ENCODE assay signal across 8 cellular contexts in genomic region chr1:165629848-165630628, GRCh38. TPM values are rescaled to one million over a fixed set of nuclear protein-coding genes. Genes with fewer than 3 reads are reported as not detected.
DNase-seq lines count a peak whose midpoint lies in the region; ATAC-seq and TF ChIP-seq lines count a peak whose summit lies in the region.

No MANE protein-coding gene starts in this region.

- ATAC-seq in activated naive CD8-positive, alpha-beta T cell treated with anti-CD3 and anti-CD28 coated beads, Interleukin-2, amount 50 U/mL, for 24 hours: no peak
- peak; percentile 8 for ATAC-seq in body of pancreas
- ATAC-seq in HG03469 (IDR thresholded peaks at IDR 0.05; ENCODE audit: unreplicated experiment): no peak
- ATAC-seq in GM21526 (IDR thresholded peaks at IDR 0.05; ENCODE audit: low FRiP score, unreplicated experiment): no peak

- peak overlapping the region; percentile 79 for H3K4me3 ChIP-seq in LNCaP clone FGC (ENCODE audit: low read depth, low read length)
- H3K4me3 ChIP-seq in body of pancreas: peak overlapping the region; percentile 21 to 26
- peak overlapping the region; percentile 88 for H3K4me3 ChIP-seq in mesodermal cell (ENCODE audit: extremely low read depth, insufficient read depth, low read length, poor library complexity, severe bottlenecking)

- H3K9me3 ChIP-seq in body of pancreas: no peaks in the 10 kb centered on the region
- H3K9me3 ChIP-seq in mesodermal cell (ENCODE audit: control insufficient read depth, low read length): no peaks in the 10 kb centered on the region

- H3K4me1 ChIP-seq in body of pancreas (peaks cover 32% of the 10 kb centered on the region), mesodermal cell (ENCODE audit: control insufficient read depth, insufficient read depth, low read length, poor library complexity, severe bottlenecking) (peaks cover 22% of the 10 kb centered on the region)

- H3K27me3 ChIP-seq in body of pancreas: no peaks in the 10 kb centered on the region

- no peaks in the 10 kb centered on the region for H3K27me3 Mint-ChIP-seq in activated naive CD8-positive, alpha-beta T cell
- H3K27me3 Mint-ChIP-seq in activated naive CD8-positive, alpha-beta T cell treated with anti-CD3 and anti-CD28 coated beads, Interleukin-2, amount 50 U/mL, for 24 hours: no peaks in the 10 kb centered on the region

- TF ChIP-seq CTCF in LNCaP clone FGC (IDR thresholded peaks at IDR 0.05; ENCODE audit: control insufficient read depth, extremely low read depth, insufficient read depth) (no peak), body of pancreas (IDR thresholded peaks at IDR 0.05) (no peak)

- peaks cover 18% of the 10 kb centered on the region for H3K4me1 Mint-ChIP-seq in activated naive CD8-positive, alpha-beta T cell (ENCODE audit: low read depth)
- peaks cover 16% of the 10 kb centered on the region for H3K4me1 Mint-ChIP-seq in activated naive CD8-positive, alpha-beta T cell treated with anti-CD3 and anti-CD28 coated beads, Interleukin-2, amount 50 U/mL, for 24 hours

- H3K36me3 ChIP-seq in body of pancreas (replicated peaks in 1 of 2; ENCODE audit: insufficient read depth in 1 of 2, low read depth in 2 of 2) (no peaks in the 10 kb centered on the region), mesodermal cell (ENCODE audit: control insufficient read depth, insufficient read depth, low read length) (peaks cover 3% of the 10 kb centered on the region)

- intact Hi-C loops in body of pancreas (cut with DNase I): no loop called here

- H3K4me3 Mint-ChIP-seq in activated naive CD8-positive, alpha-beta T cell: no peak overlapping the region
- no peak overlapping the region for H3K4me3 Mint-ChIP-seq in activated naive CD8-positive, alpha-beta T cell treated with anti-CD3 and anti-CD28 coated beads, Interleukin-2, amount 50 U/mL, for 24 hours

- peak overlapping the region; percentile 81 for H3K27ac Mint-ChIP-seq in activated naive CD8-positive, alpha-beta T cell
- no peak overlapping the region for H3K27ac Mint-ChIP-seq in activated naive CD8-positive, alpha-beta T cell treated with anti-CD3 and anti-CD28 coated beads, Interleukin-2, amount 50 U/mL, for 24 hours

- DNase-seq in activated naive CD8-positive, alpha-beta T cell treated with anti-CD3 and anti-CD28 coated beads, Interleukin-2, amount 50 U/mL, for 24 hours: no peak
- DNase-seq in LNCaP clone FGC (ENCODE audit: low read depth) (no peak), body of pancreas (no peak), NOMO-1 (lab: John Stamatoyannopoulos, UW; ENCODE audit: unreplicated experiment in 2 of 2) (no peak)

- H3K36me3 Mint-ChIP-seq in activated naive CD8-positive, alpha-beta T cell: no peaks in the 10 kb centered on the region
- no peaks in the 10 kb centered on the region for H3K36me3 Mint-ChIP-seq in activated naive CD8-positive, alpha-beta T cell treated with anti-CD3 and anti-CD28 coated beads, Interleukin-2, amount 50 U/mL, for 24 hours (ENCODE audit: low read depth)

- H3K27ac ChIP-seq in body of pancreas: peak overlapping the region; percentile 82 to 96 (median 91)
- peak overlapping the region; percentile 92 for H3K27ac ChIP-seq in mesodermal cell (ENCODE audit: low read depth, low read length, severe bottlenecking)

- WGBS in body of pancreas, 2 donors: 7 to 9% methylated on average over 16 to 26 of the region's 26 CpGs
- 4 to 7% methylated on average over 20 to 21 of the region's 26 CpGs for WGBS in mesodermal cell (ENCODE audit: insufficient coverage in 2 of 2), 2 experiments

- TF ChIP-seq POLR2A in body of pancreas (IDR thresholded peaks at IDR 0.05): no peak

- H3K9me3 Mint-ChIP-seq in activated naive CD8-positive, alpha-beta T cell (ENCODE audit: low read depth): no peaks in the 10 kb centered on the region
- no peaks in the 10 kb centered on the region for H3K9me3 Mint-ChIP-seq in activated naive CD8-positive, alpha-beta T cell treated with anti-CD3 and anti-CD28 coated beads, Interleukin-2, amount 50 U/mL, for 24 hours

RNA-seq across cellular contexts. Expression of gene MGST3, which starts 1.0 kb away (rescaled TPM):
- total RNA-seq in body of pancreas: 10 to 100 TPM; 56.7 to 70.0 TPM
- polyA plus RNA-seq in mesodermal cell (2013, experiment 1 of 2): 182 TPM
- 173 TPM for polyA plus RNA-seq in mesodermal cell (2013, experiment 2 of 2)

Comparison
In these comparisons a context has a peak if more than half of its experiments do, and no peak if none do; other contexts are left out.
1. H3K4me3 ChIP-seq: peak in every context shown above with its lines; median percentile 88 in mesodermal cell; 79 in LNCaP clone FGC; 24 in body of pancreas.